In genomic region chr12:12598864-12599263, GRCh38 we compare ENCODE assay signal across 2 cellular contexts.
TF ChIP-seq lines count a peak whose summit lies in the region.

No MANE protein-coding gene starts in this region.

TF ChIP-seq in A549, 52 proteins besides CTCF, POLR2A, EP300 and RAD21:
- TF ChIP-seq HDAC2 (IDR thresholded peaks at IDR 0.05) (no peak), ZFP36 (IDR thresholded peaks at IDR 0.05; ENCODE audit: borderline replicate concordance, partially characterized antibody) (peak; percentile 12)

TF ChIP-seq in K562, 482 proteins besides CTCF, POLR2A, EP300 and RAD21:
- peak; percentile 5 for TF ChIP-seq ZFP36 (IDR thresholded peaks at IDR 0.05; ENCODE audit: low read depth, low read length, partially characterized antibody)
- TF ChIP-seq ZSCAN32 (CRISPR knock-in tag; IDR thresholded peaks at IDR 0.05), result no peak
- TF ChIP-seq RBM25 (IDR thresholded peaks at IDR 0.05; ENCODE audit: low read depth, low read length, severe bottlenecking), result peak; percentile 83
- no peak for TF ChIP-seq IRF9 (tag; IDR thresholded peaks at IDR 0.05)
- TF ChIP-seq TCF15 (CRISPR knock-in tag; IDR thresholded peaks at IDR 0.05), result no peak
